Comparison of ENCODE assay signal across 9 cellular contexts in genomic region chr15:88649753-88650551, GRCh38. TPM values are rescaled to one million over a fixed set of nuclear protein-coding genes. Genes with fewer than 3 reads are reported as not detected.
DNase-seq lines count a peak whose midpoint lies in the region; ATAC-seq, FAIRE-seq and TF ChIP-seq lines count a peak whose summit lies in the region.
"Had no signal": no experiment of that assay in that cellular context is flagged by ENCODE, and none has a peak within 500 bp of the region (broad histone marks: within the 10 kb centered on the region; RNA-seq: fewer than 3 reads in every experiment).

No MANE protein-coding gene starts in this region.

- no peak for ATAC-seq in GM12878
- no peak for ATAC-seq in HG03175 (IDR thresholded peaks at IDR 0.05; ENCODE audit: unreplicated experiment)
- ATAC-seq in GM19023 (IDR thresholded peaks at IDR 0.05; ENCODE audit: unreplicated experiment), result no peak

- no peak overlapping the region for H2AFZ ChIP-seq in GM12878 (ENCODE audit: control insufficient read depth, low read depth, low read length)

- WGBS in GM12878 (ENCODE audit: insufficient coverage, insufficient replicate concordance, low lambda C conversion rate, missing lambda C conversion rate), result 89% methylated on average over 22 of the region's 23 CpGs
- WGBS in tibial nerve, 2 donors, result 64 to 73% methylated on average over 23 of the region's 23 CpGs

- H3K27me3 ChIP-seq in GM12878 (replicated peaks in 1 of 2; ENCODE audit: control insufficient read depth in 2 of 2, insufficient read depth in 2 of 2, low read length in 1 of 2) (no peaks in the 10 kb centered on the region), tibial nerve (no peaks in the 10 kb centered on the region)

- TF ChIP-seq POLR2A in GM12878 (IDR thresholded peaks at IDR 0.05; ENCODE audit: low read depth, low read length), result peak; percentile 41
- no peak for TF ChIP-seq POLR2A in tibial nerve (IDR thresholded peaks at IDR 0.05)

- H3K4me3 Mint-ChIP-seq in activated naive CD4-positive, alpha-beta T cell treated with anti-CD3 and anti-CD28 coated beads, Interleukin-2, amount 10 ng/mL, durations not matched to agents 7 days and 5 days, result peak overlapping the region; percentile 35

- no peak for DNase-seq in activated naive CD4-positive, alpha-beta T cell treated with anti-CD3 and anti-CD28 coated beads, Interleukin-2, amount 10 ng/mL, durations not matched to agents 7 days and 5 days
- DNase-seq in activated naive CD4-positive, alpha-beta T cell treated with anti-CD3 and anti-CD28 coated beads, Interleukin-2, amount 50 U/mL, for 16 hours, result no peak
- no peak for DNase-seq in GM12878 (ENCODE audit: low read depth, low spot score)
- peak; percentile 33 for DNase-seq in myocyte (ENCODE audit: low read depth)
- DNase-seq in tibial nerve (ENCODE audit: low spot score in 2 of 2), result peak in 1 of 2 donors; percentile 4
- no peak for DNase-seq in NCI-H1092 treated with DMSO at 0.1 percent for 48 hours (lab: John Stamatoyannopoulos, UW)

- CTCF ChIA-PET in activated naive CD4-positive, alpha-beta T cell treated with anti-CD3 and anti-CD28 coated beads, Interleukin-2, amount 10 ng/mL, durations not matched to agents 7 days and 5 days (lab: Charles Lee), result interaction anchor here (1.1 to 3.1 kb wide), 3 partner anchors 19 to 253 kb away, joined by 3 to 14 read pairs (median 3); no protein-coding TSS in a partner anchor
- CTCF ChIA-PET in GM12878 (lab: Yijun Ruan, JAX), result interaction anchor here (1.3 to 1.4 kb wide), 2 partner anchors 15 to 26 kb away, joined by 3 to 7 read pairs; no protein-coding TSS in a partner anchor

- H4K20me1 ChIP-seq in GM12878 (ENCODE audit: control insufficient read depth, insufficient read depth), result peaks cover 2% of the 10 kb centered on the region; the same call in 1 of the 2 replicates

- TF ChIP-seq RAD21 in GM12878 (IDR thresholded peaks at IDR 0.05; ENCODE audit: insufficient read depth, low read depth, low read length), result no peak

- RAD21 ChIA-PET in GM12878 (lab: Charles Lee; ENCODE audit: unreplicated experiment), result interaction anchor here (1.5 kb wide), 1 partner anchor 26 kb away, joined by 5 read pairs; no protein-coding TSS in a partner anchor

- H3K4me1 Mint-ChIP-seq in activated naive CD4-positive, alpha-beta T cell treated with anti-CD3 and anti-CD28 coated beads, Interleukin-2, amount 10 ng/mL, durations not matched to agents 7 days and 5 days, result peaks cover 74% of the 10 kb centered on the region

- TF ChIP-seq CTCF in GM12878 (IDR thresholded peaks at IDR 0.05 in 2 of 3, conservative IDR thresholded peaks at IDR 0.05 in 1 of 3; ENCODE audit: control insufficient read depth in 2 of 3, extremely low read depth in 1 of 3, insufficient read depth in 1 of 3, low read depth in 3 of 3, low read length in 3 of 3) (no peak), tibial nerve (IDR thresholded peaks at IDR 0.05) (no peak)

- H3K27ac Mint-ChIP-seq in activated naive CD4-positive, alpha-beta T cell treated with anti-CD3 and anti-CD28 coated beads, Interleukin-2, amount 10 ng/mL, durations not matched to agents 7 days and 5 days, result peak overlapping the region; percentile 90

- H3K4me3 ChIP-seq in GM12878, result no peak overlapping the region
- H3K4me3 ChIP-seq in tibial nerve, result no peak overlapping the region

- in situ Hi-C loops in GM12878 (cut with MboI), result no loop called here

- POLR2A ChIA-PET in GM12878 (lab: Charles Lee), result no interaction called here

- BruUV-seq in GM12878 (replicated peaks; lab: Mats Ljungman, UMichigan), result no TSS peak

- H3K27me3 Mint-ChIP-seq in activated naive CD4-positive, alpha-beta T cell treated with anti-CD3 and anti-CD28 coated beads, Interleukin-2, amount 10 ng/mL, durations not matched to agents 7 days and 5 days, result no peaks in the 10 kb centered on the region

- no peak overlapping the region for H3K9ac ChIP-seq in GM12878 (ENCODE audit: control insufficient read depth, insufficient read depth, low read length)

- intact Hi-C loops in GM12878 (cut with micrococcal nuclease; ENCODE audit: unreplicated experiment), result no loop called here

- no peaks in the 10 kb centered on the region for H3K9me3 Mint-ChIP-seq in activated naive CD4-positive, alpha-beta T cell treated with anti-CD3 and anti-CD28 coated beads, Interleukin-2, amount 10 ng/mL, durations not matched to agents 7 days and 5 days

- H3K36me3 Mint-ChIP-seq in activated naive CD4-positive, alpha-beta T cell treated with anti-CD3 and anti-CD28 coated beads, Interleukin-2, amount 10 ng/mL, durations not matched to agents 7 days and 5 days, result peaks cover 59% of the 10 kb centered on the region

- H3K27ac ChIP-seq in GM12878 (ENCODE audit: control insufficient read depth, insufficient read depth) (peak overlapping the region; percentile 62), tibial nerve (peak overlapping the region; percentile 82 to 97 (median 94))
- H3K27ac ChIP-seq: HL-60 had no signal

- H3K4me2 ChIP-seq in GM12878 (ENCODE audit: control insufficient read depth, insufficient read depth), result peak overlapping the region; percentile 27; the same call in 1 of the 2 replicates

- SMC1A ChIA-PET in GM12878 (lab: Charles Lee; ENCODE audit: uncharacterized antibody, unreplicated experiment), result interaction anchor here (0.6 to 1.4 kb wide), 3 partner anchors 11 to 180 kb away, joined by 3 to 6 read pairs (median 3); partner anchors contain the start of gene ISG20

- H3K4me1 ChIP-seq in GM12878 (ENCODE audit: control insufficient read depth, insufficient read depth, low read length), result peaks cover 30% of the 10 kb centered on the region
- H3K4me1 ChIP-seq in tibial nerve, result peaks cover 3 to 65% (median 41%) of the 10 kb centered on the region in 4 donors

- TF ChIP-seq EP300 in GM12878 (IDR thresholded peaks at IDR 0.05; ENCODE audit: borderline replicate concordance in 1 of 2, control insufficient read depth in 1 of 2, low read depth in 2 of 2, low read length in 2 of 2), result no peak
- no peak for TF ChIP-seq EP300 in tibial nerve (IDR thresholded peaks at IDR 0.05)

- peaks cover 0 to 11% of the 10 kb centered on the region in 2 experiments for H3K36me3 ChIP-seq in GM12878 (ENCODE audit: control insufficient read depth in 2 of 2, insufficient read depth in 2 of 2, low read length in 1 of 2)
- no peaks in the 10 kb centered on the region for H3K36me3 ChIP-seq in tibial nerve

- no peaks in the 10 kb centered on the region for H3K9me3 ChIP-seq in GM12878 (replicated peaks; ENCODE audit: control insufficient read depth, insufficient read depth, low read length)
- H3K9me3 ChIP-seq in tibial nerve, result no peaks in the 10 kb centered on the region

- peaks cover 6% of the 10 kb centered on the region for H3K79me2 ChIP-seq in GM12878 (ENCODE audit: control insufficient read depth, insufficient read depth, low read length)

- no peak for FAIRE-seq in GM12878 (lab: Jason Lieb, UNC)

TF ChIP-seq in GM12878, 131 proteins besides CTCF, POLR2A, EP300 and RAD21 (continues in another document):
- TF ChIP-seq PML (IDR thresholded peaks at IDR 0.05; ENCODE audit: low read length), result no peak

RNA-seq across cellular contexts. Expression of gene ISG20, which starts 11.1 kb away (rescaled TPM):
- 14.5 and 16.0 TPM in 2 replicates for total RNA-seq in GM12878 (2013; cell fraction: nucleolus; rRNA removed)
- total RNA-seq in GM12878 (2014; rRNA removed) (210 and 228 TPM in 2 replicates), GM12878 (2014; rRNA removed; fragmentation: Illumina TruSeq; extraction: Trizol) (48.5 and 53.8 TPM in 2 replicates), GM12878 (2021) (76.5 and 90.2 TPM in 2 replicates), myocyte (0.16 and 0.29 TPM in 2 replicates), tibial nerve (10 to 100 TPM; 18.2 to 34.5 (median 23.8) TPM)
- polyA plus RNA-seq in GM12878 (2011; ENCODE audit: low read depth), result 45.4 TPM
- polyA plus RNA-seq in GM12878 (2011; rRNA removed) (46.6 and 182 TPM in 2 replicates), GM12878 (2014; fragmentation: Illumina TruSeq; extraction: Trizol) (3.5 and 23.4 TPM in 2 replicates), GM12878 (2014; fragmentation: Nextera tagmentation; extraction: Ambion mirVana) (10 to 100 TPM; 49.6 to 92.9 TPM), GM12878 (2014; rRNA removed) (177 and 251 TPM in 2 replicates), GM12878 (2016; fragmentation: Nextera tagmentation; extraction: Ambion mirVana) (10 to 100 TPM; 80.7 to 91.1 TPM)
- polyA plus RNA-seq in GM12878 (2011; cell fraction: cytosol; rRNA removed), result 210 and 386 TPM in 2 replicates
- polyA plus RNA-seq in GM12878 (2011; cell fraction: nucleus; rRNA removed), result 219 and 271 TPM in 2 replicates
- 145 and 222 TPM in 2 replicates for polyA plus RNA-seq in GM12878 (2012)
- polyA minus RNA-seq in GM12878 (2011; rRNA and poly(A)+ RNA removed), result 49.6 and 80.3 TPM in 2 replicates
- polyA minus RNA-seq in GM12878 (2011; cell fraction: cytosol; rRNA and poly(A)+ RNA removed), result 44.1 and 44.6 TPM in 2 replicates
- polyA minus RNA-seq in GM12878 (2011; cell fraction: nucleus; rRNA and poly(A)+ RNA removed), result 38.3 and 60.6 TPM in 2 replicates
- polyA plus RNA-seq in myocyte (2012), result 0.95 TPM

RNA-seq across cellular contexts. Expression of gene AEN, which starts 28.8 kb away (rescaled TPM):
- 74.1 and 86.4 TPM in 2 replicates for total RNA-seq in GM12878 (2013; cell fraction: nucleolus; rRNA removed)
- total RNA-seq in GM12878 (2014; rRNA removed) (76.0 and 81.2 TPM in 2 replicates), GM12878 (2014; rRNA removed; fragmentation: Illumina TruSeq; extraction: Trizol) (39.9 and 44.5 TPM in 2 replicates), GM12878 (2021) (67.2 and 74.4 TPM in 2 replicates), myocyte (50.3 and 52.3 TPM in 2 replicates), tibial nerve (10 to 100 TPM; 10.1 to 17.8 (median 13.1) TPM)
- 14.7 TPM for polyA plus RNA-seq in GM12878 (2011; ENCODE audit: low read depth)
- polyA plus RNA-seq in GM12878 (2011; rRNA removed) (32.5 and 44.7 TPM in 2 replicates), GM12878 (2014; fragmentation: Illumina TruSeq; extraction: Trizol) (25.8 and 33.5 TPM in 2 replicates), GM12878 (2014; fragmentation: Nextera tagmentation; extraction: Ambion mirVana) (10 to 100 TPM; 11.7 to 12.0 TPM), GM12878 (2014; rRNA removed) (62.8 and 66.1 TPM in 2 replicates), GM12878 (2016; fragmentation: Nextera tagmentation; extraction: Ambion mirVana) (10 to 100 TPM; 78.0 to 78.8 TPM)
- polyA plus RNA-seq in GM12878 (2011; cell fraction: cytosol; rRNA removed), result 46.2 and 62.0 TPM in 2 replicates
- polyA plus RNA-seq in GM12878 (2011; cell fraction: nucleus; rRNA removed), result 106 and 115 TPM in 2 replicates
- 23.8 and 31.0 TPM in 2 replicates for polyA plus RNA-seq in GM12878 (2012)
- polyA minus RNA-seq in GM12878 (2011; rRNA and poly(A)+ RNA removed), result 57.4 and 84.3 TPM in 2 replicates
- polyA minus RNA-seq in GM12878 (2011; cell fraction: cytosol; rRNA and poly(A)+ RNA removed), result 23.4 and 24.8 TPM in 2 replicates
- 70.1 and 137 TPM in 2 replicates for polyA minus RNA-seq in GM12878 (2011; cell fraction: nucleus; rRNA and poly(A)+ RNA removed)
- polyA plus RNA-seq in myocyte (2012), result 28.2 TPM

Comparison
In these comparisons a context has a peak if more than half of its experiments do, and no peak if none do; other contexts are left out.
1. RNA of gene ISG20, which starts 11.1 kb away (total RNA-seq): 14.5 to 228 TPM in GM12878 and 18.2 to 34.5 TPM in tibial nerve; 0.16 to 0.29 TPM in myocyte; every median in the first group is over 10 times any median in the second.